Comparison of ENCODE assay signal across 1 cellular context in genomic region chr12:52380271-52380694, GRCh38.
TF ChIP-seq lines count a peak whose summit lies in the region.

No MANE protein-coding gene starts in this region.

TF ChIP-seq in SK-N-SH, 30 proteins besides CTCF, POLR2A, EP300 and RAD21 (continued from another document):
- peak; percentile 39 for TF ChIP-seq SMC3 (IDR thresholded peaks at IDR 0.05; ENCODE audit: low read depth, low read length)
